ENCODE assay signal across 37 cellular contexts in the genomic region with DNA sequence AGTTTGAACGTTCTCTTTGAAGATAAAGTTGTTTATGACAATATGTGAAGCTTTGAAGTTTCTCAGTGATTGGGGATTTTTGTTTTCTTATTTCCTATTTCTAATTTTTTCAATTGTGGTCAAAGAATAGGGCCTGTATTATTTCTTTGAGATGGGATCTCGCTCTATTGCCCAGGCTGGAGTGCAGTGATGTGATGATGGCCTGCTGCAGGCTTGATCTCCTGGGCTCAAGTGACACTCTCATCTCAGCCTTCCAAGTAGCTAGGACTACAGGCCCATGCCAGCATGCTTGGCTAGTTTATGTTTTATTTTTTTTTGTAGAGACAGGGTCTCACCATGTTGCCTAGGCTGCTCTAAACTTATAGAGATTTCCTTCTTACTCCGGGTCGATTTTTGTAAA. TPM values are rescaled to one million over a fixed set of nuclear protein-coding genes. Genes with fewer than 3 reads are reported as not detected.
"Had no signal": no experiment of that assay in that cellular context is flagged by ENCODE, and none has a peak within 500 bp of the region (broad histone marks: within the 10 kb centered on the region; RNA-seq: fewer than 3 reads in every experiment).

No MANE protein-coding gene starts in this region.

- H3K36me3 Mint-ChIP-seq: activated naive CD4-positive, alpha-beta T cell treated with anti-CD3 and anti-CD28 coated beads, Interleukin-2, amount 50 U/mL, for 72 hours had no signal

- ATAC-seq: activated naive CD4-positive, alpha-beta T cell treated with anti-CD3 and anti-CD28 coated beads, Interleukin-2, amount 50 U/mL, for 72 hours; foreskin keratinocyte; gastrocnemius medialis; heart left ventricle had no signal

- DNase-seq: activated B cell treated with CpG ODN at 0.5 μM for 24 hours; activated CD4-positive, alpha-beta memory T cell treated with anti-CD3 and anti-CD28 coated beads, Interleukin-2, amount 10 ng/mL, durations not matched to agents 7 days and 5 days; activated CD4-positive, alpha-beta T cell treated with anti-CD3 and anti-CD28 coated beads for 36 hours; activated CD4-positive, alpha-beta T cell treated with anti-CD3 and anti-CD28 coated beads, Interleukin-2, amount 10 ng/mL, durations not matched to agents 7 days and 5 days; activated CD4-positive, alpha-beta T cell treated with anti-CD3 and anti-CD28 coated beads, Interleukin-2, amount 50 U/mL, for 4 hours; activated CD4-positive, CD25-positive, alpha-beta regulatory T cell treated with anti-CD3 and anti-CD28 coated beads, Interleukin-2, amount 50 U/mL, for 72 hours; activated CD8-positive, alpha-beta memory T cell treated with anti-CD3 and anti-CD28 coated beads, Interleukin-2, amount 50 U/mL, for 48 hours; activated gamma-delta T cell treated with Interleukin-2 at 50 U/mL for 16 hours; activated naive CD4-positive, alpha-beta T cell treated with Interleukin-2 at 50 U/mL for 16 hours; activated T-cell treated with anti-CD3 and anti-CD28 coated beads for 4 hours; activated T-cell treated with anti-CD3 and anti-CD28 coated beads, Interleukin-2, amount 50 U/mL, for 24 hours; activated T-cell treated with anti-CD3 and anti-CD28 coated beads, Interleukin-2, amount 50 U/mL, for 72 hours; amniotic stem cell; anterior cingulate cortex; brain microvascular endothelial cell; dorsolateral prefrontal cortex; effector memory CD4-positive, alpha-beta T cell; endodermal cell; erythroblast; foreskin keratinocyte; gastrocnemius medialis; glutamatergic neuron; heart left ventricle; T-helper 1 cell; T-helper 17 cell; T1000; WERI-Rb-1 had no signal

- H3K27ac Mint-ChIP-seq: activated B cell treated with CpG ODN at 0.5 μM for 24 hours; activated CD4-positive, alpha-beta memory T cell treated with anti-CD3 and anti-CD28 coated beads, Interleukin-2, amount 10 ng/mL, durations not matched to agents 7 days and 5 days; activated CD4-positive, alpha-beta T cell treated with anti-CD3 and anti-CD28 coated beads for 36 hours; activated CD4-positive, alpha-beta T cell treated with anti-CD3 and anti-CD28 coated beads, Interleukin-2, amount 10 ng/mL, durations not matched to agents 7 days and 5 days; activated naive CD4-positive, alpha-beta T cell treated with anti-CD3 and anti-CD28 coated beads, Interleukin-2, amount 50 U/mL, for 72 hours; activated T-cell treated with anti-CD3 and anti-CD28 coated beads, Interleukin-2, amount 50 U/mL, for 24 hours; activated T-cell treated with anti-CD3 and anti-CD28 coated beads, Interleukin-2, amount 50 U/mL, for 72 hours; dendritic cell treated with granulocyte-macrophage colony-stimulating factor and Interleukin-4, amounts not matched to agents 40 ng/mL and 50 ng/mL, for 4 days; endodermal cell; T-helper 2 cell treated with Interferon-gamma antibody and Interleukin-4, amounts not matched to agents 5 μg/mL and 100 μg/mL, for 36 hours had no signal

- H3K4me1 ChIP-seq: foreskin keratinocyte, gastrocnemius medialis had no signal

- H3K27me3 ChIP-seq: brain microvascular endothelial cell, dorsolateral prefrontal cortex, foreskin keratinocyte, gastrocnemius medialis, heart left ventricle had no signal

- FAIRE-seq: astrocyte, bronchial epithelial cell had no signal

- H3K36me3 ChIP-seq: brain microvascular endothelial cell, esophagus muscularis mucosa, gastrocnemius medialis, heart left ventricle, WERI-Rb-1 had no signal

- H3K4me3 ChIP-seq: coronary artery, dorsolateral prefrontal cortex, esophagus muscularis mucosa, gastrocnemius medialis, heart left ventricle had no signal

- H3K27ac ChIP-seq: brain microvascular endothelial cell, coronary artery, dorsolateral prefrontal cortex, esophagus muscularis mucosa, foreskin keratinocyte, gastrocnemius medialis, heart left ventricle, WERI-Rb-1 had no signal

- H3K9me3 Mint-ChIP-seq: activated B cell treated with CpG ODN at 0.5 μM for 24 hours; activated CD4-positive, alpha-beta memory T cell treated with anti-CD3 and anti-CD28 coated beads, Interleukin-2, amount 10 ng/mL, durations not matched to agents 7 days and 5 days; activated CD4-positive, alpha-beta T cell treated with anti-CD3 and anti-CD28 coated beads, Interleukin-2, amount 10 ng/mL, durations not matched to agents 7 days and 5 days; activated naive CD4-positive, alpha-beta T cell treated with anti-CD3 and anti-CD28 coated beads, Interleukin-2, amount 50 U/mL, for 72 hours; activated T-cell treated with anti-CD3 and anti-CD28 coated beads, Interleukin-2, amount 50 U/mL, for 24 hours; activated T-cell treated with anti-CD3 and anti-CD28 coated beads, Interleukin-2, amount 50 U/mL, for 72 hours; central memory CD8-positive, alpha-beta T cell; dendritic cell treated with granulocyte-macrophage colony-stimulating factor and Interleukin-4, amounts not matched to agents 40 ng/mL and 50 ng/mL, for 4 days; T-helper 2 cell treated with Interferon-gamma antibody and Interleukin-4, amounts not matched to agents 5 μg/mL and 100 μg/mL, for 36 hours had no signal

- H3K9me3 ChIP-seq: esophagus muscularis mucosa, gastrocnemius medialis, heart left ventricle had no signal

- H3K27me3 Mint-ChIP-seq: T-helper 17 cell had no signal

- H3K4me3 Mint-ChIP-seq: activated B cell treated with CpG ODN at 0.5 μM for 24 hours; activated CD4-positive, alpha-beta memory T cell treated with anti-CD3 and anti-CD28 coated beads, Interleukin-2, amount 10 ng/mL, durations not matched to agents 7 days and 5 days; activated CD4-positive, alpha-beta T cell treated with anti-CD3 and anti-CD28 coated beads for 36 hours; activated CD4-positive, alpha-beta T cell treated with anti-CD3 and anti-CD28 coated beads, Interleukin-2, amount 10 ng/mL, durations not matched to agents 7 days and 5 days; activated T-cell treated with anti-CD3 and anti-CD28 coated beads, Interleukin-2, amount 50 U/mL, for 24 hours; activated T-cell treated with anti-CD3 and anti-CD28 coated beads, Interleukin-2, amount 50 U/mL, for 72 hours; dendritic cell treated with granulocyte-macrophage colony-stimulating factor and Interleukin-4, amounts not matched to agents 40 ng/mL and 50 ng/mL, for 4 days; endodermal cell; T-helper 2 cell treated with Interferon-gamma antibody and Interleukin-4, amounts not matched to agents 5 μg/mL and 100 μg/mL, for 36 hours had no signal

- H3K4me1 Mint-ChIP-seq: endodermal cell had no signal

RNA-seq across cellular contexts. Expression of a gene that starts 11.7 kb away (rescaled TPM):
- total RNA-seq: activated CD4-positive, alpha-beta memory T cell treated with anti-CD3 and anti-CD28 coated beads, Interleukin-2, amount 10 ng/mL, durations not matched to agents 7 days and 5 days; activated CD4-positive, alpha-beta T cell treated with anti-CD3 and anti-CD28 coated beads for 36 hours; activated CD4-positive, alpha-beta T cell treated with anti-CD3 and anti-CD28 coated beads, Interleukin-2, amount 10 ng/mL, durations not matched to agents 7 days and 5 days; activated naive CD4-positive, alpha-beta T cell treated with anti-CD3 and anti-CD28 coated beads, Interleukin-2, amount 50 U/mL, for 72 hours; activated T-cell treated with anti-CD3 and anti-CD28 coated beads, Interleukin-2, amount 50 U/mL, for 72 hours; astrocyte; bronchial epithelial cell; cardiac septum; cerebellum; endodermal cell; foreskin keratinocyte; gastrocnemius medialis; heart left ventricle; T-helper 17 cell had no signal
- polyA plus RNA-seq: foreskin keratinocyte, heart left ventricle had no signal

RNA-seq across cellular contexts. Expression of a gene that starts 56.4 kb away (rescaled TPM):
- total RNA-seq: activated B cell treated with CpG ODN at 0.5 μM for 24 hours; activated CD4-positive, alpha-beta memory T cell treated with anti-CD3 and anti-CD28 coated beads, Interleukin-2, amount 10 ng/mL, durations not matched to agents 7 days and 5 days; activated CD4-positive, alpha-beta T cell treated with anti-CD3 and anti-CD28 coated beads for 36 hours; activated CD4-positive, alpha-beta T cell treated with anti-CD3 and anti-CD28 coated beads, Interleukin-2, amount 10 ng/mL, durations not matched to agents 7 days and 5 days; activated naive CD4-positive, alpha-beta T cell treated with anti-CD3 and anti-CD28 coated beads, Interleukin-2, amount 50 U/mL, for 72 hours; activated T-cell treated with anti-CD3 and anti-CD28 coated beads, Interleukin-2, amount 50 U/mL, for 72 hours; bronchial epithelial cell; foreskin keratinocyte; T-helper 17 cell had no signal
- polyA plus RNA-seq: foreskin keratinocyte had no signal
